Comparison of ENCODE assay signal across 8 cellular contexts in the genomic region with DNA sequence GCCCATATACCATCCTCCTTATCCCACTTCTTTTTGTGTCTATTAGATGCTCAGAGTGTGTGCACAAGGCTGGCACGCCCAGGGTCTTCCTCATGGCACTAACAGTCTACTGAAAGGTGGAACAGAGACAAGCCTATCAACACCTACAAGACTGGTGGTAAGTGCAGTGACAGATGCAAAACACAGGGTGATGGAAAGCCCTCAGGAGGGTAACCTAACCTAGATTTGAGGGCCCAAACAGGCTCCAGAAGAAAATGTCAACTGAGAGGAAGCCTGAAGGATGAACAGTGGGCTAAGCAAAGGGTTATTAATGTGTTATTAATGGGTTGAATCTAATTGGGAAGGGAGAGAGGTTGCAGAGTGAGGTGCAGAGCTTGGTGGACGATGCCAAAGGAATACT. TPM values are rescaled to one million over a fixed set of nuclear protein-coding genes. Genes with fewer than 3 reads are reported as not detected.
A peak's percentile ranks its signal among the peaks of the same experiment; 100 is the strongest.
DNase-seq lines count a peak whose midpoint lies in the region; ATAC-seq and TF ChIP-seq lines count a peak whose summit lies in the region.

No MANE protein-coding gene starts in this region.

- no peak overlapping the region for H3K9ac ChIP-seq in rectal smooth muscle tissue (ENCODE audit: low read length)

- no peak for ATAC-seq in GM18858 (IDR thresholded peaks at IDR 0.05; ENCODE audit: unreplicated experiment)

- no peak overlapping the region for H3K4me3 Mint-ChIP-seq in Calu3 (ENCODE audit: low read depth, unreplicated experiment)

- peaks cover 17% of the 10 kb centered on the region for H3K36me3 Mint-ChIP-seq in Calu3 (ENCODE audit: insufficient read depth, unreplicated experiment)

- in situ Hi-C loops in ACHN (cut with HindIII; ENCODE audit: low pct_ligation_motif_present, low pct_unique_long_range_greater_than_20kb, low sequenced_read_pairs), result no loop called here

- peaks cover 17% of the 10 kb centered on the region for H3K4me1 Mint-ChIP-seq in Calu3 (ENCODE audit: low read depth, unreplicated experiment)

- peak overlapping the region; percentile 3 for H3K27ac Mint-ChIP-seq in Calu3 (ENCODE audit: unreplicated experiment)

- H3K9me3 Mint-ChIP-seq in Calu3 (ENCODE audit: low read depth, unreplicated experiment), result no peaks in the 10 kb centered on the region

- intact Hi-C loops in Calu3 (cut with micrococcal nuclease; ENCODE audit: unreplicated experiment), result no loop called here

- no peaks in the 10 kb centered on the region for H3K36me3 ChIP-seq in SJSA1
- no peaks in the 10 kb centered on the region for H3K36me3 ChIP-seq in rectal smooth muscle tissue (ENCODE audit: control insufficient read depth, insufficient read depth, low read length)

- no TSS peak for BruUV-seq in Calu3 (replicated peaks; lab: Mats Ljungman, UMichigan)

- H3K27me3 Mint-ChIP-seq in Calu3 (ENCODE audit: unreplicated experiment), result no peaks in the 10 kb centered on the region

- no peak overlapping the region for H3K27ac ChIP-seq in SJSA1
- peak overlapping the region; percentile 93 for H3K27ac ChIP-seq in rectal smooth muscle tissue (ENCODE audit: low read depth, low read length)

- H3K27me3 ChIP-seq in SJSA1 (replicated peaks) (no peaks in the 10 kb centered on the region), rectal smooth muscle tissue (ENCODE audit: control insufficient read depth, insufficient read depth, low read length) (no peaks in the 10 kb centered on the region)

- peaks cover 31% of the 10 kb centered on the region for H3K4me1 ChIP-seq in SJSA1 (replicated peaks)
- H3K4me1 ChIP-seq in rectal smooth muscle tissue (ENCODE audit: control insufficient read depth, insufficient read depth, low read length), result peaks cover 11% of the 10 kb centered on the region

- DNase-seq in Calu3, result no peak
- DNase-seq in SJSA1 (ENCODE audit: low read depth in 1 of 2, low spot score in 2 of 2), result no peak
- no peak for DNase-seq in epithelial cell of proximal tubule (ENCODE audit: low read depth)
- DNase-seq in HUDEP-2 (lab: John Stamatoyannopoulos, UW; ENCODE audit: unreplicated experiment in 76 of 76), result no peak
- DNase-seq in HPDE6-E6E7 (ENCODE audit: extremely low spot score), result no peak
- no peak for DNase-seq in ACHN

- no peaks in the 10 kb centered on the region for H3K9me3 ChIP-seq in SJSA1 (replicated peaks)

- TF ChIP-seq CTCF in Calu3 (IDR thresholded peaks at IDR 0.05; ENCODE audit: unreplicated experiment), result no peak
- TF ChIP-seq CTCF in epithelial cell of proximal tubule (conservative IDR thresholded peaks at IDR 0.05; ENCODE audit: low read depth, low read length), result no peak

- H3K4me3 ChIP-seq in SJSA1 (peak overlapping the region; percentile 69; the same call in 1 of the 2 replicates), epithelial cell of proximal tubule (ENCODE audit: low read depth, low read length) (peak overlapping the region; percentile 74), rectal smooth muscle tissue (ENCODE audit: low read length) (peak overlapping the region; percentile 98)

- CTCF ChIA-PET in Calu3 (lab: Charles Lee), result interaction anchor here (1.3 to 1.7 kb wide), 3 partner anchors 14 to 57 kb away, joined by 7 to 12 read pairs (median 10); no protein-coding TSS in a partner anchor

RNA-seq across cellular contexts. Expression of a gene that starts 1.2 kb away (rescaled TPM):
- total RNA-seq in Calu3 (2022) (3.1 and 5.5 TPM in 2 replicates), epithelial cell of proximal tubule (28.7 and 52.5 TPM in 2 replicates)
- 20.6 and 25.6 TPM in 2 replicates for total RNA-seq in SJSA1 (2014; rRNA removed; shearing (Covaris generic))

RNA-seq across cellular contexts. Expression of a gene that starts 36.9 kb away (rescaled TPM):
- total RNA-seq in Calu3 (2022) (1.0 and 1.1 TPM in 2 replicates), epithelial cell of proximal tubule (10.5 and 42.4 TPM in 2 replicates)
- 1,885 and 2,012 TPM in 2 replicates for total RNA-seq in SJSA1 (2014; rRNA removed; shearing (Covaris generic))

Comparison
In these comparisons a context has a peak if more than half of its experiments do, and no peak if none do; other contexts are left out.
1. RNA of a gene that starts 36.9 kb away (total RNA-seq): 1,885 to 2,012 TPM in SJSA1; 10.5 to 42.4 TPM in epithelial cell of proximal tubule and 1.0 to 1.1 TPM in Calu3; every median in the first group is over 10 times any median in the second.
2. Peak in every context shown above with its lines, with median percentiles within 50 percentile points of each other: H3K4me3 ChIP-seq.